15 cellular contexts compared by ENCODE assay signal in genomic region chr3:14787630-14788029, GRCh38. TPM values are rescaled to one million over a fixed set of nuclear protein-coding genes. Genes with fewer than 3 reads are reported as not detected.
"Had no signal": no experiment of that assay in that cellular context is flagged by ENCODE, and none has a peak within 500 bp of the region (broad histone marks: within the 10 kb centered on the region; RNA-seq: fewer than 3 reads in every experiment).

No MANE protein-coding gene starts in this region.

- H3K4me1 ChIP-seq: breast epithelium, transverse colon had no signal

- H3K4me1 Mint-ChIP-seq: stimulated activated naive B cell treated with anti-CD40 and anti-IgM and Interleukin-4, amounts not matched to agents 10 μg/mL and 1 μg/mL and 100 μg/mL, for 72 hours had no signal

- H3K4me3 Mint-ChIP-seq: activated CD8-positive, alpha-beta T cell treated with anti-CD3 and anti-CD28 coated beads for 36 hours; activated naive CD8-positive, alpha-beta T cell treated with anti-CD3 and anti-CD28 coated beads for 36 hours; activated T-cell treated with anti-CD3 and anti-CD28 coated beads, Interleukin-2, amount 50 U/mL, for 72 hours; naive thymus-derived CD4-positive, alpha-beta T cell; stimulated activated naive B cell treated with anti-CD40 and anti-IgM and Interleukin-4, amounts not matched to agents 10 μg/mL and 1 μg/mL and 100 μg/mL, for 72 hours had no signal

- H3K9me3 ChIP-seq: breast epithelium, heart left ventricle, right atrium auricular region, transverse colon had no signal

- H3K9me3 Mint-ChIP-seq: activated CD8-positive, alpha-beta T cell treated with anti-CD3 and anti-CD28 coated beads for 36 hours; activated naive CD8-positive, alpha-beta T cell treated with anti-CD3 and anti-CD28 coated beads for 36 hours; activated T-cell treated with anti-CD3 and anti-CD28 coated beads, Interleukin-2, amount 50 U/mL, for 72 hours; naive thymus-derived CD4-positive, alpha-beta T cell; stimulated activated naive B cell treated with anti-CD40 and anti-IgM and Interleukin-4, amounts not matched to agents 10 μg/mL and 1 μg/mL and 100 μg/mL, for 72 hours had no signal

- H3K27ac ChIP-seq: breast epithelium, heart left ventricle, right atrium auricular region, transverse colon had no signal

- H3K4me3 ChIP-seq: breast epithelium, heart left ventricle, lung, right atrium auricular region, transverse colon had no signal

- H3K36me3 Mint-ChIP-seq: activated naive CD8-positive, alpha-beta T cell treated with anti-CD3 and anti-CD28 coated beads for 36 hours; naive thymus-derived CD4-positive, alpha-beta T cell; stimulated activated naive B cell treated with anti-CD40 and anti-IgM and Interleukin-4, amounts not matched to agents 10 μg/mL and 1 μg/mL and 100 μg/mL, for 72 hours had no signal

- H3K27ac Mint-ChIP-seq: activated CD8-positive, alpha-beta T cell treated with anti-CD3 and anti-CD28 coated beads for 36 hours; activated naive CD8-positive, alpha-beta T cell treated with anti-CD3 and anti-CD28 coated beads for 36 hours; activated T-cell treated with anti-CD3 and anti-CD28 coated beads, Interleukin-2, amount 50 U/mL, for 72 hours; naive thymus-derived CD4-positive, alpha-beta T cell; stimulated activated naive B cell treated with anti-CD40 and anti-IgM and Interleukin-4, amounts not matched to agents 10 μg/mL and 1 μg/mL and 100 μg/mL, for 72 hours had no signal

- DNase-seq: activated CD4-positive, alpha-beta T cell treated with anti-CD3 and anti-CD28 coated beads for 4 hours; activated CD8-positive, alpha-beta memory T cell treated with anti-CD3 and anti-CD28 coated beads, Interleukin-2, amount 50 U/mL, for 4 hours; activated CD8-positive, alpha-beta T cell treated with anti-CD3 and anti-CD28 coated beads for 36 hours; activated gamma-delta T cell treated with Interleukin-2 at 50 U/mL for 16 hours; activated naive CD8-positive, alpha-beta T cell treated with anti-CD3 and anti-CD28 coated beads for 36 hours; activated T-cell treated with anti-CD3 and anti-CD28 coated beads, Interleukin-2, amount 50 U/mL, for 72 hours; foreskin melanocyte; heart left ventricle; naive thymus-derived CD4-positive, alpha-beta T cell; stimulated activated CD4-positive, alpha-beta T cell treated with anti-CD3 and anti-CD28 coated beads, Interleukin-2, amount 100 ng/mL, for 24 hours; stimulated activated naive B cell treated with anti-CD40 and anti-IgM and Interleukin-4, amounts not matched to agents 10 μg/mL and 1 μg/mL and 100 μg/mL, for 72 hours; transverse colon had no signal

- H3K36me3 ChIP-seq: breast epithelium, heart left ventricle, right atrium auricular region, transverse colon had no signal

- ATAC-seq: activated CD8-positive, alpha-beta T cell treated with anti-CD3 and anti-CD28 coated beads for 36 hours; activated T-cell treated with anti-CD3 and anti-CD28 coated beads, Interleukin-2, amount 50 U/mL, for 72 hours; heart left ventricle; naive thymus-derived CD4-positive, alpha-beta T cell; stimulated activated naive B cell treated with anti-CD40 and anti-IgM and Interleukin-4, amounts not matched to agents 10 μg/mL and 1 μg/mL and 100 μg/mL, for 72 hours had no signal

RNA-seq across cellular contexts. Expression of gene FGD5, which starts 31.1 kb away (rescaled TPM):
- total RNA-seq: activated CD8-positive, alpha-beta T cell treated with anti-CD3 and anti-CD28 coated beads for 36 hours; activated T-cell treated with anti-CD3 and anti-CD28 coated beads, Interleukin-2, amount 50 U/mL, for 72 hours had no signal
